In genomic region chr4:1511441-1512041, GRCh38 we compare ENCODE assay signal across 9 cellular contexts.
A peak's percentile ranks its signal among the peaks of the same experiment; 100 is the strongest.
DNase-seq lines count a peak whose midpoint lies in the region; TF ChIP-seq lines count a peak whose summit lies in the region.
"Had no signal": no experiment of that assay in that cellular context is flagged by ENCODE, and none has a peak within 500 bp of the region (broad histone marks: within the 10 kb centered on the region; RNA-seq: fewer than 3 reads in every experiment).

No MANE protein-coding gene starts in this region.

- H3K27ac ChIP-seq in left ventricle myocardium inferior (replicated peaks): peak overlapping the region; percentile 36
- H3K27ac ChIP-seq: SK-N-MC had no signal

- H3K4me3 ChIP-seq in left ventricle myocardium inferior: peak overlapping the region; percentile 53
- H3K4me3 ChIP-seq: SK-N-MC had no signal

- no peaks in the 10 kb centered on the region for H3K9me3 ChIP-seq in left ventricle myocardium inferior (replicated peaks)

- no peaks in the 10 kb centered on the region for H3K36me3 ChIP-seq in left ventricle myocardium inferior

- peaks cover 70% of the 10 kb centered on the region for H3K27me3 ChIP-seq in left ventricle myocardium inferior (ENCODE audit: low read depth)

- H3K4me1 ChIP-seq in left ventricle myocardium inferior: peaks cover 9% of the 10 kb centered on the region

- DNase-seq in NCI-H82 (lab: John Stamatoyannopoulos, UW) (peak; percentile 45), NCI-H82 treated with DMSO at 0.1 percent for 48 hours (lab: John Stamatoyannopoulos, UW; ENCODE audit: unreplicated experiment) (no peak), left ventricle myocardium inferior (peak; percentile 39), amniotic stem cell (lab: John Stamatoyannopoulos, UW) (no peak), NOMO-1 (lab: John Stamatoyannopoulos, UW; ENCODE audit: unreplicated experiment in 2 of 2) (no peak)
- DNase-seq in activated CD4-positive, alpha-beta T cell treated with anti-CD3 and anti-CD28 coated beads, Interleukin-2, amount 50 U/mL, for 1 hour: peak; percentile 40
- DNase-seq in stimulated activated naive CD4-positive, alpha-beta T cell (lab: John Stamatoyannopoulos, UW): peak in 5 of 6 experiments; percentile 43 to 74 (median 47)
- no peak for DNase-seq in activated CD8-positive, alpha-beta memory T cell treated with anti-CD3 and anti-CD28 coated beads for 24 hours

- intact Hi-C loops in left ventricle myocardium inferior (cut with micrococcal nuclease): no loop called here

- no peak for TF ChIP-seq CTCF in left ventricle myocardium inferior (IDR thresholded peaks at IDR 0.05; ENCODE audit: borderline replicate concordance)

Comparison
In these comparisons a context has a peak if more than half of its experiments do, and no peak if none do; other contexts are left out.
1. DNase-seq: peak in NCI-H82 (single experiment), activated CD4-positive, alpha-beta T cell treated with anti-CD3 and anti-CD28 coated beads, Interleukin-2, amount 50 U/mL, for 1 hour (single experiment), left ventricle myocardium inferior (single experiment) and stimulated activated naive CD4-positive, alpha-beta T cell (5 of 6); none in NCI-H82 treated with DMSO at 0.1 percent for 48 hours (single experiment), activated CD8-positive, alpha-beta memory T cell treated with anti-CD3 and anti-CD28 coated beads for 24 hours (single experiment), amniotic stem cell (single experiment) and NOMO-1 (0 of 2).